ENCODE assay signal across 8 cellular contexts in genomic region chr12:53492830-53493609, GRCh38. TPM values are rescaled to one million over a fixed set of nuclear protein-coding genes. Genes with fewer than 3 reads are reported as not detected.
DNase-seq lines count a peak whose midpoint lies in the region; ATAC-seq and TF ChIP-seq lines count a peak whose summit lies in the region.

No MANE protein-coding gene starts in this region.

- H3K27me3 Mint-ChIP-seq in activated naive CD4-positive, alpha-beta T cell treated with anti-CD3 and anti-CD28 coated beads, Interleukin-2, amount 50 U/mL, for 24 hours: no peaks in the 10 kb centered on the region

- no peaks in the 10 kb centered on the region for H3K27me3 ChIP-seq in suprapubic skin

- H3K36me3 Mint-ChIP-seq in activated naive CD4-positive, alpha-beta T cell treated with anti-CD3 and anti-CD28 coated beads, Interleukin-2, amount 50 U/mL, for 24 hours: no peaks in the 10 kb centered on the region

- H3K9me3 Mint-ChIP-seq in activated naive CD4-positive, alpha-beta T cell treated with anti-CD3 and anti-CD28 coated beads, Interleukin-2, amount 50 U/mL, for 24 hours: no peaks in the 10 kb centered on the region

- peak; percentile 77 for ATAC-seq in omental fat pad (ENCODE audit: low FRiP score)

- H3K4me3 Mint-ChIP-seq in activated naive CD4-positive, alpha-beta T cell treated with anti-CD3 and anti-CD28 coated beads, Interleukin-2, amount 50 U/mL, for 24 hours: peak overlapping the region; percentile 94

- H3K4me1 Mint-ChIP-seq in activated naive CD4-positive, alpha-beta T cell treated with anti-CD3 and anti-CD28 coated beads, Interleukin-2, amount 50 U/mL, for 24 hours: peaks cover 36% of the 10 kb centered on the region

- H3K9me3 ChIP-seq in ES-I3 (ENCODE audit: control insufficient read depth, insufficient read depth, low read length): no peaks in the 10 kb centered on the region
- no peaks in the 10 kb centered on the region for H3K9me3 ChIP-seq in suprapubic skin

- peak overlapping the region; percentile 85 for H3K27ac ChIP-seq in suprapubic skin

- TF ChIP-seq EP300 in suprapubic skin (IDR thresholded peaks at IDR 0.05): no peak

- peak overlapping the region; percentile 64 for H3K9ac ChIP-seq in ES-I3 (ENCODE audit: low read depth, low read length)

- TF ChIP-seq POLR2A in suprapubic skin (IDR thresholded peaks at IDR 0.05): no peak

- H3K4me1 ChIP-seq in ES-I3 (ENCODE audit: insufficient read depth, low read length) (peaks cover 17% of the 10 kb centered on the region), suprapubic skin (peaks cover 47% of the 10 kb centered on the region)

- peak overlapping the region; percentile 96 for H3K27ac Mint-ChIP-seq in activated naive CD4-positive, alpha-beta T cell treated with anti-CD3 and anti-CD28 coated beads, Interleukin-2, amount 50 U/mL, for 24 hours

- TF ChIP-seq CTCF in omental fat pad (IDR thresholded peaks at IDR 0.05) (no peak), suprapubic skin (IDR thresholded peaks at IDR 0.05) (no peak)

- WGBS in suprapubic skin: under 1% methylated on average over 21 of the region's 52 CpGs

- H3K36me3 ChIP-seq in ES-I3 (ENCODE audit: insufficient read depth, low read length) (no peaks in the 10 kb centered on the region), suprapubic skin (no peaks in the 10 kb centered on the region)

- peak overlapping the region; percentile 66 for H3K4me3 ChIP-seq in suprapubic skin

- DNase-seq in HCEC 1CT: peak; percentile 75
- DNase-seq in MV-4-11 (lab: John Stamatoyannopoulos, UW): peak; percentile 75
- DNase-seq in SK-N-DZ (ENCODE audit: low spot score): peak; percentile 96
- DNase-seq in globus pallidus (ENCODE audit: low spot score): peak; percentile 94
- peak; percentile 86 for DNase-seq in omental fat pad (ENCODE audit: low spot score)
- DNase-seq in suprapubic skin (ENCODE audit: low spot score in 2 of 2): peak; percentile 97

RNA-seq across cellular contexts. Expression of gene MAP3K12, which starts 6.2 kb away (rescaled TPM):
- polyA plus RNA-seq in SK-N-DZ (2014; cell fraction: cytosol; rRNA removed): 20.8 and 22.1 TPM in 2 replicates
- polyA plus RNA-seq in SK-N-DZ (2014; cell fraction: nucleus; rRNA removed): 56.6 and 82.8 TPM in 2 replicates
- total RNA-seq in omental fat pad (10 to 100 TPM in 3 of 4 donors, 1 to 10 TPM in 1; 5.5 to 35.9 (median 17.1) TPM), suprapubic skin (10 to 100 TPM in 1 of 4 donors, 1 to 10 TPM in 3; 4.8 to 14.0 (median 5.9) TPM)

RNA-seq across cellular contexts. Expression of gene TARBP2, which starts 8.1 kb away (rescaled TPM):
- polyA plus RNA-seq in SK-N-DZ (2014; cell fraction: cytosol; rRNA removed): 81.3 and 95.8 TPM in 2 replicates
- polyA plus RNA-seq in SK-N-DZ (2014; cell fraction: nucleus; rRNA removed): 217 and 237 TPM in 2 replicates
- total RNA-seq in omental fat pad (10 to 100 TPM; 19.6 to 26.0 (median 22.3) TPM), suprapubic skin (10 to 100 TPM; 25.5 to 42.0 (median 28.6) TPM)

RNA-seq across cellular contexts. Expression of gene NPFF, which starts 14.3 kb away (rescaled TPM):
- polyA plus RNA-seq in SK-N-DZ (2014; cell fraction: cytosol; rRNA removed): not detected in 2 replicates
- not detected in 2 replicates for polyA plus RNA-seq in SK-N-DZ (2014; cell fraction: nucleus; rRNA removed)
- total RNA-seq in omental fat pad (not detected), suprapubic skin (not detected)

RNA-seq across cellular contexts. Expression of gene PCBP2, which starts 41.1 kb away (rescaled TPM):
- 319 and 354 TPM in 2 replicates for polyA plus RNA-seq in SK-N-DZ (2014; cell fraction: cytosol; rRNA removed)
- 451 and 689 TPM in 2 replicates for polyA plus RNA-seq in SK-N-DZ (2014; cell fraction: nucleus; rRNA removed)
- total RNA-seq in omental fat pad (100 to 1,000 TPM; 498 to 666 (median 531) TPM), suprapubic skin (100 to 1,000 TPM; 480 to 803 (median 584) TPM)

RNA-seq across cellular contexts. Expression of gene PRR13, which starts 51.5 kb away (rescaled TPM):
- 41.3 and 50.4 TPM in 2 replicates for polyA plus RNA-seq in SK-N-DZ (2014; cell fraction: cytosol; rRNA removed)
- 15.8 and 50.5 TPM in 2 replicates for polyA plus RNA-seq in SK-N-DZ (2014; cell fraction: nucleus; rRNA removed)
- 10 to 100 TPM; 42.9 to 72.6 (median 60.4) TPM for total RNA-seq in omental fat pad
- total RNA-seq in suprapubic skin: 10 to 100 TPM; 40.7 to 77.9 (median 57.4) TPM

Comparison
In these comparisons a context has a peak if more than half of its experiments do, and no peak if none do; other contexts are left out.
1. Peak in every context shown above with its lines: DNase-seq, ATAC-seq, H3K4me3 ChIP-seq and H3K27ac ChIP-seq.